ENCODE assay signal across 21 cellular contexts in the genomic region with DNA sequence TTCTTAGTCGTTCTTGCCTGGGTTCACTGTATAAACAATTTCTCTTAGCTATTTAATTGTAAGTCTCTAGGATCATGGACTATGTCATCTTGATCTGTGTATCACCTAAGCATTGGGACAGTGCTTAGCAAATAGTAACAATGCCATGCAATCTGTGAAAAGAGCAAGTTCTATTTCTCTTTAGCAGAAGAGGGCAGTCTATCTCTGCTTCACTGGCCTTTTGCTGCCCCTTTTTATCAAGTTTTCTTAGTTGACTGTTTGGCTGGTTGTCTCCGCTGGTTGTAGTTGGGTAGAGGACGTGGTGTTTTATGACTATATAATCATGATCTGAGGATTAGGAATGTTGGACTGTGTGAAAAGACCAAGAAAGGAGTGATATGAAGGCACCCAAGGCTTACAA.
DNase-seq lines count a peak whose midpoint lies in the region; ATAC-seq and TF ChIP-seq lines count a peak whose summit lies in the region.
"Had no signal": no experiment of that assay in that cellular context is flagged by ENCODE, and none has a peak within 500 bp of the region (broad histone marks: within the 10 kb centered on the region; RNA-seq: fewer than 3 reads in every experiment).

No MANE protein-coding gene starts in this region.

- peak overlapping the region; percentile 82; the same call in 1 of the 2 replicates for H2AFZ ChIP-seq in GM23338

- intact Hi-C loops in A673 (cut with micrococcal nuclease; ENCODE audit: unreplicated experiment): loop anchor here (2.0 to 5.0 kb wide), 2 partner anchors 90 to 437 kb away; no protein-coding TSS in a partner anchor
- intact Hi-C loops in colonic mucosa (cut with DNase I): no loop called here

- whole genome bisulfite sequencing in iPS DF 6.9 (ENCODE audit: insufficient coverage, insufficient read length): no CpG with 5 or more reads among the region's 3 CpGs

- peak; percentile 52; the same call in 2 of the 3 replicates for ATAC-seq in GM23338
- ATAC-seq in naive thymus-derived CD8-positive, alpha-beta T cell: no peak
- ATAC-seq: stimulated activated naive B cell treated with anti-CD40 and anti-IgM and Interleukin-4, amounts not matched to agents 10 μg/mL and 1 μg/mL and 100 μg/mL, for 72 hours had no signal

- H3K9ac ChIP-seq in colonic mucosa (ENCODE audit: low read depth in 2 of 2, low read length in 2 of 2): no peak overlapping the region

- peak; percentile 45 for TF ChIP-seq CTCF in A673 (conservative IDR thresholded peaks at IDR 0.05; ENCODE audit: low read depth, low read length)
- TF ChIP-seq CTCF in GM23338 (conservative IDR thresholded peaks at IDR 0.05; ENCODE audit: low read depth in 2 of 2): peak; percentile 25 to 63; a peak in 3 of 4 replicates
- peak; percentile 3 for TF ChIP-seq CTCF in brain microvascular endothelial cell (IDR thresholded peaks at IDR 0.05; ENCODE audit: low read depth, low read length, missing control alignments)
- no peak for TF ChIP-seq CTCF in mesothelial cell of epicardium (IDR thresholded peaks at IDR 0.05; ENCODE audit: unreplicated experiment)
- no peak for TF ChIP-seq CTCF in colonic mucosa (IDR thresholded peaks at IDR 0.05)

- H3K9me3 ChIP-seq in A673 (ENCODE audit: low read depth, low read length, poor library complexity, severe bottlenecking): no peaks in the 10 kb centered on the region
- H3K9me3 ChIP-seq in iPS DF 6.9 (ENCODE audit: control insufficient read depth, insufficient read depth, low read length): no peaks in the 10 kb centered on the region
- H3K9me3 ChIP-seq in colonic mucosa: no peaks in the 10 kb centered on the region

- no peaks in the 10 kb centered on the region for H3K9me2 ChIP-seq in GM23338 (ENCODE audit: insufficient read depth)

- no peaks in the 10 kb centered on the region for H3F3A ChIP-seq in GM23338 (replicated peaks; ENCODE audit: low read depth)

- CTCF ChIA-PET in A673 (lab: Charles Lee): no interaction called here

- in situ Hi-C loops in brain microvascular endothelial cell (cut with HindIII; ENCODE audit: low pct_ligation_motif_present, low sequenced_read_pairs): no loop called here

- H3K4me3 Mint-ChIP-seq in GM23338: no peak overlapping the region
- no peak overlapping the region for H3K4me3 Mint-ChIP-seq in naive thymus-derived CD8-positive, alpha-beta T cell
- no peak overlapping the region for H3K4me3 Mint-ChIP-seq in mesothelial cell of epicardium
- H3K4me3 Mint-ChIP-seq: CD4-positive, alpha-beta memory T cell; nephron progenitor cell; stimulated activated naive B cell treated with anti-CD40 and anti-IgM and Interleukin-4, amounts not matched to agents 10 μg/mL and 1 μg/mL and 100 μg/mL, for 72 hours had no signal

- H3K27ac Mint-ChIP-seq in GM23338: no peak overlapping the region
- no peak overlapping the region for H3K27ac Mint-ChIP-seq in naive thymus-derived CD8-positive, alpha-beta T cell
- no peak overlapping the region for H3K27ac Mint-ChIP-seq in mesothelial cell of epicardium
- H3K27ac Mint-ChIP-seq: CD4-positive, alpha-beta memory T cell; nephron progenitor cell; stimulated activated naive B cell treated with anti-CD40 and anti-IgM and Interleukin-4, amounts not matched to agents 10 μg/mL and 1 μg/mL and 100 μg/mL, for 72 hours had no signal

- no peak overlapping the region for H3K4me3 ChIP-seq in A673 (ENCODE audit: low read depth, low read length, poor library complexity, severe bottlenecking)
- no peak overlapping the region for H3K4me3 ChIP-seq in GM23338
- no peak overlapping the region for H3K4me3 ChIP-seq in brain microvascular endothelial cell (ENCODE audit: low read depth, low read length)
- no peak overlapping the region for H3K4me3 ChIP-seq in iPS DF 6.9 (ENCODE audit: low read length)
- no peak overlapping the region for H3K4me3 ChIP-seq in colonic mucosa

- H3K79me2 ChIP-seq in GM23338 (replicated peaks; ENCODE audit: insufficient read depth): no peaks in the 10 kb centered on the region

- H3K4me2 ChIP-seq in GM23338: no peak overlapping the region

- POLR2A ChIA-PET in A673 (lab: Charles Lee; ENCODE audit: low non-redundant PET): no interaction called here
- POLR2A ChIA-PET in naive thymus-derived CD8-positive, alpha-beta T cell (lab: Charles Lee): no interaction called here

- peak; percentile 45 for DNase-seq in A673 (ENCODE audit: low spot score)
- DNase-seq in GM23338 (ENCODE audit: low spot score): peak; percentile 40
- no peak for DNase-seq in brain microvascular endothelial cell
- DNase-seq in iPS DF 6.9 (ENCODE audit: low read depth, low spot score): peak; percentile 2
- DNase-seq in naive thymus-derived CD8-positive, alpha-beta T cell: no peak
- no peak for DNase-seq in mesothelial cell of epicardium (ENCODE audit: low spot score in 2 of 2, unreplicated experiment in 2 of 2)
- no peak for DNase-seq in colonic mucosa
- no peak for DNase-seq in activated CD8-positive, alpha-beta memory T cell treated with anti-CD3 and anti-CD28 coated beads for 24 hours
- DNase-seq: ACHN; activated naive CD4-positive, alpha-beta T cell treated with anti-CD3 and anti-CD28 coated beads, Interleukin-2, amount 50 U/mL, for 16 hours; aorta; CD4-positive, alpha-beta memory T cell; DMS79 treated with DMSO at 0.1 percent for 48 hours; foreskin fibroblast; hippocampal formation; NCI-H1417 treated with DMSO at 0.1 percent for 48 hours; nephron progenitor cell; OCI-M1; SHP77; stimulated activated CD4-positive, alpha-beta T cell treated with anti-CD3 and anti-CD28 coated beads, Interleukin-2, amount 100 ng/mL, for 24 hours; stimulated activated naive B cell treated with anti-CD40 and anti-IgM and Interleukin-4, amounts not matched to agents 10 μg/mL and 1 μg/mL and 100 μg/mL, for 72 hours had no signal

- H3K4me1 ChIP-seq in A673 (ENCODE audit: insufficient read depth, low read length, poor library complexity, severe bottlenecking): peaks cover 3% of the 10 kb centered on the region
- no peaks in the 10 kb centered on the region; the same call in 1 of the 2 replicates for H3K4me1 ChIP-seq in GM23338 (ENCODE audit: insufficient read depth)
- no peaks in the 10 kb centered on the region for H3K4me1 ChIP-seq in iPS DF 6.9 (ENCODE audit: control insufficient read depth, insufficient read depth, low read length)
- H3K4me1 ChIP-seq in colonic mucosa: no peaks in the 10 kb centered on the region

- no peaks in the 10 kb centered on the region for H3K36me3 ChIP-seq in A673 (ENCODE audit: insufficient read depth, low read length, poor library complexity, severe bottlenecking)
- no peaks in the 10 kb centered on the region for H3K36me3 ChIP-seq in GM23338 (ENCODE audit: insufficient read depth)
- no peaks in the 10 kb centered on the region for H3K36me3 ChIP-seq in brain microvascular endothelial cell (replicated peaks)
- H3K36me3 ChIP-seq in iPS DF 6.9 (ENCODE audit: control insufficient read depth, insufficient read depth, low read length): no peaks in the 10 kb centered on the region
- no peaks in the 10 kb centered on the region for H3K36me3 ChIP-seq in colonic mucosa

- H3K27me3 ChIP-seq in A673 (replicated peaks; ENCODE audit: insufficient read depth, low read depth, low read length, poor library complexity): no peaks in the 10 kb centered on the region
- H3K27me3 ChIP-seq in GM23338 (ENCODE audit: insufficient read depth): peaks cover 7% of the 10 kb centered on the region; the same call in 1 of the 2 replicates
- H3K27me3 ChIP-seq in brain microvascular endothelial cell (replicated peaks): no peaks in the 10 kb centered on the region
- H3K27me3 ChIP-seq in iPS DF 6.9 (ENCODE audit: control insufficient read depth, insufficient read depth, low read length): no peaks in the 10 kb centered on the region; the same call in 1 of the 2 replicates
- no peaks in the 10 kb centered on the region for H3K27me3 ChIP-seq in colonic mucosa

- H3K4me1 Mint-ChIP-seq in GM23338 (peaks cover 5% of the 10 kb centered on the region; the same call in 2 of the 3 replicates), mesothelial cell of epicardium (peaks cover 22% of the 10 kb centered on the region)
- no peaks in the 10 kb centered on the region for H3K4me1 Mint-ChIP-seq in naive thymus-derived CD8-positive, alpha-beta T cell
- H3K4me1 Mint-ChIP-seq: CD4-positive, alpha-beta memory T cell; stimulated activated naive B cell treated with anti-CD40 and anti-IgM and Interleukin-4, amounts not matched to agents 10 μg/mL and 1 μg/mL and 100 μg/mL, for 72 hours had no signal

- H4K20me1 ChIP-seq in GM23338 (replicated peaks; ENCODE audit: insufficient read depth): no peaks in the 10 kb centered on the region

- H3K27me3 Mint-ChIP-seq in GM23338 (ENCODE audit: insufficient read depth, low read depth, poor library complexity) (no peaks in the 10 kb centered on the region), mesothelial cell of epicardium (ENCODE audit: low read depth) (no peaks in the 10 kb centered on the region)
- H3K27me3 Mint-ChIP-seq in naive thymus-derived CD8-positive, alpha-beta T cell: no peaks in the 10 kb centered on the region
- H3K27me3 Mint-ChIP-seq: CD4-positive, alpha-beta memory T cell; stimulated activated naive B cell treated with anti-CD40 and anti-IgM and Interleukin-4, amounts not matched to agents 10 μg/mL and 1 μg/mL and 100 μg/mL, for 72 hours had no signal

- no TSS peak for BruUV-seq in A673 (replicated peaks; lab: Mats Ljungman, UMichigan)

- no peak overlapping the region for H3K27ac ChIP-seq in A673 (ENCODE audit: low read depth, low read length, poor library complexity, severe bottlenecking)
- no peak overlapping the region for H3K27ac ChIP-seq in GM23338 (ENCODE audit: low read depth)
- no peak overlapping the region for H3K27ac ChIP-seq in brain microvascular endothelial cell
- no peak overlapping the region for H3K27ac ChIP-seq in iPS DF 6.9 (ENCODE audit: low read length)
- H3K27ac ChIP-seq in colonic mucosa: no peak overlapping the region

- H3K36me3 Mint-ChIP-seq in GM23338 (ENCODE audit: low read depth): no peaks in the 10 kb centered on the region
- H3K36me3 Mint-ChIP-seq in naive thymus-derived CD8-positive, alpha-beta T cell: no peaks in the 10 kb centered on the region
- H3K36me3 Mint-ChIP-seq in mesothelial cell of epicardium: no peaks in the 10 kb centered on the region
- H3K36me3 Mint-ChIP-seq: CD4-positive, alpha-beta memory T cell; stimulated activated naive B cell treated with anti-CD40 and anti-IgM and Interleukin-4, amounts not matched to agents 10 μg/mL and 1 μg/mL and 100 μg/mL, for 72 hours had no signal

- H3K9me3 Mint-ChIP-seq in GM23338 (no peaks in the 10 kb centered on the region), mesothelial cell of epicardium (no peaks in the 10 kb centered on the region)
- peaks cover 0 to 6% (median 0%) of the 10 kb centered on the region in 9 donors for H3K9me3 Mint-ChIP-seq in naive thymus-derived CD8-positive, alpha-beta T cell
- H3K9me3 Mint-ChIP-seq: nephron progenitor cell had no signal

TF ChIP-seq in GM23338, 12 proteins besides CTCF, POLR2A, EP300 and RAD21 (continues in another document):
- TF ChIP-seq EZH2phosphoT487 (IDR thresholded peaks at IDR 0.05; ENCODE audit: unreplicated experiment) (no peak), ZNF114 (CRISPR knock-in tag; IDR thresholded peaks at IDR 0.05) (no peak)

Comparison
In these comparisons a context has a peak if more than half of its experiments do, and no peak if none do; other contexts are left out.
1. DNase-seq: peak in A673 (single experiment), GM23338 (single experiment) and iPS DF 6.9 (single experiment); none in brain microvascular endothelial cell (single experiment), naive thymus-derived CD8-positive, alpha-beta T cell (0 of 10), mesothelial cell of epicardium (0 of 2), colonic mucosa (single experiment) and activated CD8-positive, alpha-beta memory T cell treated with anti-CD3 and anti-CD28 coated beads for 24 hours (single experiment).
2. CTCF ChIP-seq: peak in A673 (single experiment), GM23338 (2 of 2) and brain microvascular endothelial cell (single experiment); none in mesothelial cell of epicardium (single experiment) and colonic mucosa (single experiment).